In the genomic region with DNA sequence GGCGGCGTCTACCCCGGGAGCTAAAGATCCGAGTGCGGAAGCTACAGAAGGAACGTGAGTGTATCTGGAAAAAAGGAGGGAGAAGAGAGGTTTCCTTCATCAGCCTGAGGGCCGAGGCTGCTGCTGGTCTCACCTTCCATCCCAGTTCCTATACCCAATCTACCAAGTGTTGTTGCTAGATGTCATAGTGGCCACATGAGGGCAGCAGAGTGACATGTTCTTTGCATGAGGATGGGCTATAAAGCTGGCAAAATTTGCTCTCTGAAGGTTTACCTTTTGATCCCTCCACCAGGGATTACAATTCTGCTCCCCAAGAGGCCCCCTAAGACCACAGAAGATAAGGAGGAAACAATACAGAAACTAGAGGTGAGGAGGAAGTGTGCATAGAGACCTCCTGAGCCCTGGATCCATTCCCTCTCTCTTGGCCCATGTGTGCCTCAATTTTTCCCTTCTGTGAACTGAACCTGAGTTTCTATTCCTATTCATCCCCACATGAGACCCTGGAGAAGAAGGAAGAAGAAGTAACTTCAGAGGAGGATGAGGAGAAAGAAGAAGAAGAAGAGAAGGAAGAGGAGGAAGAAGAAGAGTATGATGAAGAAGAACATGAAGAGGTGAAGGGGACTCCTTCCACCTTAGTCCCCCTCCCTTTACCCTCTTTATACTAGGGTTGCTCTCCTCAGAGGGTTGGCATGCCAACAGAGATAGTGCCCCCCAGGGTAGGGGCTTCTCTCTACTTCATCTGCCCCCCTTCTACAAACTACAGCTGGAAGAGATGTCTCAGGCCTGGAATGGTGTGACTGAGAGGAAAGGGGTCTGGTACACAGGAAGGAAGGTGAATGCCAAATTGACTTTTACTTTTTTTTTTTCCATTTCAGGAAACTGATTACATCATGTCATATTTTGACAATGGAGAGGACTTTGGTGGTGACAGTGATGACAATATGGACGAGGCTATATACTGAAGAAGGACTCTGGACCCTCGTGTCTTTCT, we compare ENCODE assay signal across 8 cellular contexts. TPM values are rescaled to one million over a fixed set of nuclear protein-coding genes. Genes with fewer than 3 reads are reported as not detected.
DNase-seq lines count a peak whose midpoint lies in the region; ATAC-seq lines count a peak whose summit lies in the region.

No MANE protein-coding gene starts in this region.

- ATAC-seq in CD4-positive, CD25-positive, alpha-beta regulatory T cell (ENCODE audit: low read depth in 2 of 2), result peak; percentile 49 to 55
- ATAC-seq in HG02678 (IDR thresholded peaks at IDR 0.05; ENCODE audit: unreplicated experiment), result peak; percentile 26
- no peak for ATAC-seq in HG02852 (IDR thresholded peaks at IDR 0.05; ENCODE audit: unreplicated experiment)

- H3K27me3 Mint-ChIP-seq in CD4-positive, CD25-positive, alpha-beta regulatory T cell, result no peaks in the 10 kb centered on the region

- H3K27ac ChIP-seq in CD4-positive, CD25-positive, alpha-beta regulatory T cell (ENCODE audit: insufficient read depth, low read length, poor library complexity, severe bottlenecking), result peak overlapping the region; percentile 95
- H3K27ac ChIP-seq in cingulate gyrus (ENCODE audit: low read depth, low read length), result peak overlapping the region; percentile 94
- peak overlapping the region; percentile 76 for H3K27ac ChIP-seq in layer of hippocampus (ENCODE audit: low read depth, low read length)

- peak; percentile 66 to 89 (median 80) for DNase-seq in CD4-positive, CD25-positive, alpha-beta regulatory T cell
- peak; percentile 57 for DNase-seq in NCI-H446 treated with DMSO at 0.1 percent for 48 hours (lab: John Stamatoyannopoulos, UW)
- DNase-seq in activated CD4-positive, CD25-positive, alpha-beta regulatory T cell treated with anti-CD3 and anti-CD28 coated beads, Interleukin-2, amount 50 U/mL, for 72 hours, result peak; percentile 66
- peak; percentile 66 to 71 for DNase-seq in stimulated activated CD4-positive, alpha-beta T cell treated with anti-CD3 and anti-CD28 coated beads, Interleukin-2, amount 100 ng/mL, for 24 hours

- H3K4me1 Mint-ChIP-seq in CD4-positive, CD25-positive, alpha-beta regulatory T cell, result peaks cover 9 to 24% (median 17%) of the 10 kb centered on the region in 4 donors

- H3K27me3 ChIP-seq in CD4-positive, CD25-positive, alpha-beta regulatory T cell (ENCODE audit: control insufficient read depth, insufficient read depth, low read length), result no peaks in the 10 kb centered on the region
- H3K27me3 ChIP-seq in layer of hippocampus (ENCODE audit: control insufficient read depth, insufficient read depth, low read length), result no peaks in the 10 kb centered on the region

- peaks cover 58% of the 10 kb centered on the region for H3K4me1 ChIP-seq in CD4-positive, CD25-positive, alpha-beta regulatory T cell (ENCODE audit: control insufficient read depth, insufficient read depth, low read length, poor library complexity, severe bottlenecking)

- peaks cover 11% of the 10 kb centered on the region for H3K36me3 Mint-ChIP-seq in CD4-positive, CD25-positive, alpha-beta regulatory T cell

- no peak overlapping the region for H3K27ac Mint-ChIP-seq in CD4-positive, CD25-positive, alpha-beta regulatory T cell

- no peaks in the 10 kb centered on the region for H3K9me3 ChIP-seq in CD4-positive, CD25-positive, alpha-beta regulatory T cell (ENCODE audit: control insufficient read depth in 2 of 2, low read length in 2 of 2)

- H3K9me3 Mint-ChIP-seq in CD4-positive, CD25-positive, alpha-beta regulatory T cell, result no peaks in the 10 kb centered on the region

- H3K36me3 ChIP-seq in CD4-positive, CD25-positive, alpha-beta regulatory T cell (ENCODE audit: control insufficient read depth, insufficient read depth, low read length), result no peaks in the 10 kb centered on the region

- H3K4me3 ChIP-seq in CD4-positive, CD25-positive, alpha-beta regulatory T cell (ENCODE audit: low read depth, low read length), result peak overlapping the region; percentile 77

- H3K4me3 Mint-ChIP-seq in CD4-positive, CD25-positive, alpha-beta regulatory T cell, result no peak overlapping the region

RNA-seq across cellular contexts. Expression of gene POLR3GL, which starts 13.3 kb away (rescaled TPM):
- 30.8 TPM for total RNA-seq in CD4-positive, CD25-positive, alpha-beta regulatory T cell
- 100 to 1,000 TPM; 103 to 129 (median 109) TPM for polyA plus RNA-seq in CD4-positive, CD25-positive, alpha-beta regulatory T cell

RNA-seq across cellular contexts. Expression of gene ANKRD34A, which starts 13.4 kb away (rescaled TPM):
- total RNA-seq in CD4-positive, CD25-positive, alpha-beta regulatory T cell, result 1.6 TPM
- polyA plus RNA-seq in CD4-positive, CD25-positive, alpha-beta regulatory T cell, result under 1 TPM; 0.07 to 0.45 (median 0.31) TPM

RNA-seq across cellular contexts. Expression of gene TXNIP, which starts 18.6 kb away (rescaled TPM):
- 1,496 TPM for total RNA-seq in CD4-positive, CD25-positive, alpha-beta regulatory T cell
- polyA plus RNA-seq in CD4-positive, CD25-positive, alpha-beta regulatory T cell, result 1,000 to 10,000 TPM; 2,637 to 4,955 (median 3,590) TPM

RNA-seq across cellular contexts. Expression of gene LIX1L, which starts 20.0 kb away (rescaled TPM):
- 36.2 TPM for total RNA-seq in CD4-positive, CD25-positive, alpha-beta regulatory T cell
- 10 to 100 TPM; 21.7 to 26.9 (median 25.9) TPM for polyA plus RNA-seq in CD4-positive, CD25-positive, alpha-beta regulatory T cell

RNA-seq across cellular contexts. Expression of gene HJV, which starts 43.8 kb away (rescaled TPM):
- total RNA-seq in CD4-positive, CD25-positive, alpha-beta regulatory T cell, result not detected
- polyA plus RNA-seq in CD4-positive, CD25-positive, alpha-beta regulatory T cell, result not detected
